24 cellular contexts compared by ENCODE assay signal in genomic region chr11:85277693-85278092, GRCh38.
"Had no signal": no experiment of that assay in that cellular context is flagged by ENCODE, and none has a peak within 500 bp of the region (broad histone marks: within the 10 kb centered on the region; RNA-seq: fewer than 3 reads in every experiment).

No MANE protein-coding gene starts in this region.

- H3K4me3 ChIP-seq: colonic mucosa, coronary artery, dorsolateral prefrontal cortex, esophagus muscularis mucosa, esophagus squamous epithelium, gastrocnemius medialis, gastroesophageal sphincter, heart left ventricle, heart right ventricle had no signal

- ATAC-seq: effector memory CD8-positive, alpha-beta T cell; esophagus mucosa; foreskin keratinocyte; gastrocnemius medialis; gastroesophageal sphincter; heart left ventricle; heart right ventricle had no signal

- H3K27ac ChIP-seq: colonic mucosa, coronary artery, dorsolateral prefrontal cortex, epithelial cell of prostate, esophagus muscularis mucosa, esophagus squamous epithelium, foreskin keratinocyte, gastrocnemius medialis, gastroesophageal sphincter, heart left ventricle, heart right ventricle had no signal

- H3K9me3 ChIP-seq: colonic mucosa, esophagus muscularis mucosa, esophagus squamous epithelium, gastrocnemius medialis, gastroesophageal sphincter had no signal

- H3K27me3 ChIP-seq: colonic mucosa, dorsolateral prefrontal cortex, esophagus muscularis mucosa, esophagus squamous epithelium, foreskin keratinocyte, gastrocnemius medialis, gastroesophageal sphincter, heart left ventricle, heart right ventricle had no signal

- H3K36me3 ChIP-seq: colonic mucosa, esophagus muscularis mucosa, esophagus squamous epithelium, gastrocnemius medialis, gastroesophageal sphincter, heart left ventricle, heart right ventricle had no signal

- DNase-seq: colonic mucosa; cortex of kidney; dermis blood vessel endothelial cell; dorsolateral prefrontal cortex; effector CD4-positive, alpha-beta T cell; effector CD8-positive, alpha-beta T cell; effector memory CD4-positive, alpha-beta T cell; effector memory CD8-positive, alpha-beta T cell; endodermal cell; erythroblast; esophagus squamous epithelium; foreskin fibroblast; foreskin keratinocyte; foreskin melanocyte; gastrocnemius medialis; glutamatergic neuron; head of caudate nucleus; heart left ventricle; heart right ventricle had no signal

- H3K4me1 ChIP-seq: colonic mucosa, esophagus muscularis mucosa, esophagus squamous epithelium, foreskin keratinocyte, gastrocnemius medialis, gastroesophageal sphincter, heart left ventricle, heart right ventricle had no signal
